ENCODE assay signal across 20 cellular contexts in genomic region chrX:107576392-107576791, GRCh38. TPM values are rescaled to one million over a fixed set of nuclear protein-coding genes. Genes with fewer than 3 reads are reported as not detected.
DNase-seq lines count a peak whose midpoint lies in the region; ATAC-seq, FAIRE-seq and TF ChIP-seq lines count a peak whose summit lies in the region.
"Had no signal": no experiment of that assay in that cellular context is flagged by ENCODE, and none has a peak within 500 bp of the region (broad histone marks: within the 10 kb centered on the region; RNA-seq: fewer than 3 reads in every experiment).

No MANE protein-coding gene starts in this region.

- no peak for TF ChIP-seq POLR2A in GM12891 (IDR thresholded peaks at IDR 0.05; ENCODE audit: low read depth, low read length)

- H3K36me3 ChIP-seq in right atrium auricular region, result no peaks in the 10 kb centered on the region
- H3K36me3 ChIP-seq: BE2C had no signal

- H3K27ac ChIP-seq in right atrium auricular region, result no peak overlapping the region

- no peaks in the 10 kb centered on the region for H3K9me3 ChIP-seq in right atrium auricular region
- H3K9me3 ChIP-seq: BE2C had no signal

- no peaks in the 10 kb centered on the region for H3K4me1 ChIP-seq in right atrium auricular region
- H3K4me1 ChIP-seq: BE2C had no signal

- H3K4me3 ChIP-seq in right atrium auricular region, result no peak overlapping the region
- H3K4me3 ChIP-seq: GM23338 had no signal

- no peak for DNase-seq in GM12891 (ENCODE audit: insufficient read length, low spot score)
- DNase-seq in GM19239 (ENCODE audit: insufficient read length, low spot score), result no peak
- peak; percentile 41 for DNase-seq in left lobe of liver (ENCODE audit: low spot score)
- DNase-seq in activated T-cell treated with anti-CD3 and anti-CD28 coated beads for 4 hours, result no peak
- no peak for DNase-seq in right atrium auricular region (ENCODE audit: low spot score)
- DNase-seq: BE2C; C1 segment of cervical spinal cord; CD8-positive, alpha-beta memory T cell; COR-L47; DMS 273 treated with DMSO at 0.1 percent for 48 hours; DMS53; DND-41; EL; HCEC 1CT; KG1 had no signal

- FAIRE-seq in GM12891 (lab: Jason Lieb, UNC) (peak; percentile 71), GM19239 (lab: Jason Lieb, UNC) (peak; percentile 4)
- FAIRE-seq: H54, HepG2 had no signal

- no peak for TF ChIP-seq CTCF in right atrium auricular region (IDR thresholded peaks at IDR 0.05)

- ATAC-seq in HG03354 (IDR thresholded peaks at IDR 0.05; ENCODE audit: poor library complexity, severe bottlenecking, unreplicated experiment), result peak; percentile 18
- ATAC-seq in left lobe of liver, result peak; percentile 46
- no peak for ATAC-seq in GM21515 (IDR thresholded peaks at IDR 0.05; ENCODE audit: unreplicated experiment)
- ATAC-seq: GM23338, HepG2 had no signal

- no peaks in the 10 kb centered on the region for H3K27me3 ChIP-seq in right atrium auricular region
- H3K27me3 ChIP-seq: BE2C had no signal

TF ChIP-seq in GM12891, 5 proteins besides CTCF, POLR2A, EP300 and RAD21:
- TF ChIP-seq POU2F2 (IDR thresholded peaks at IDR 0.05; ENCODE audit: low read depth, low read length) (no peak), TAF1 (IDR thresholded peaks at IDR 0.05; ENCODE audit: low read depth, low read length) (no peak), SPI1 (IDR thresholded peaks at IDR 0.05; ENCODE audit: low read depth, low read length) (no peak), PAX5 (IDR thresholded peaks at IDR 0.05; ENCODE audit: insufficient read depth, low read length, severe bottlenecking) (no peak), POLR2AphosphoS5 (IDR thresholded peaks at IDR 0.05; ENCODE audit: low read depth, low read length) (no peak)

RNA-seq across cellular contexts. Expression of gene PRPS1, which starts 51.9 kb away (rescaled TPM):
- polyA plus RNA-seq in GM12891 (2012; ENCODE audit: low read depth, missing spikeins), result 45.1 TPM
- total RNA-seq in left lobe of liver (29.6 TPM), right atrium auricular region (10 to 100 TPM; 19.0 to 23.8 TPM)
